ENCODE assay signal across 14 cellular contexts in the genomic region with DNA sequence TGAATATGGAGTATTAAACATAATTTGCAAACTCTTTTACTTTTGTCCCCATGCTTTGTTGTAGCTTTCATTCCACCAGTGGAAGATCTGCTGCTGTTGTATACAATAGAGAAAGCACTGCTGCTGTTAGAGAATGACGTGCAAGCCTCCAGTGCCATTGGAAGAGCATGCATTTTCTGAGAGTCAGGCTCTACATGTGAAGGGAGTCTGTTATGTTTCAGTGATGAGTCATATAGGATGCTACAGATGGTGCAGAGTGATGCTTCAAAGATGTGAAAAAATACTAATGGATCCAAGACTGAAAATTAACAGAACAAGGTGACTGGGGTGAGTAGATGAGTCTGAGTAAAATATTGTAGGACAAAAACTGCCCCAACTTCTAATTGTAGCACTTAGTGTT. TPM values are rescaled to one million over a fixed set of nuclear protein-coding genes. Genes with fewer than 3 reads are reported as not detected.
DNase-seq lines count a peak whose midpoint lies in the region; TF ChIP-seq lines count a peak whose summit lies in the region.
"Had no signal": no experiment of that assay in that cellular context is flagged by ENCODE, and none has a peak within 500 bp of the region (broad histone marks: within the 10 kb centered on the region; RNA-seq: fewer than 3 reads in every experiment).

No MANE protein-coding gene starts in this region.

- TF ChIP-seq EP300 in SK-N-SH (IDR thresholded peaks at IDR 0.05; ENCODE audit: borderline replicate concordance in 1 of 2, low read depth in 1 of 2, low read length in 1 of 2): no peak

- H3K27me3 ChIP-seq in DOHH2 (ENCODE audit: control insufficient read depth, low read length): no peaks in the 10 kb centered on the region
- no peaks in the 10 kb centered on the region; the same call in 1 of the 2 replicates for H3K27me3 ChIP-seq in SK-N-SH (ENCODE audit: insufficient read depth)

- H4K20me1 ChIP-seq in DOHH2 (ENCODE audit: control insufficient read depth, insufficient read depth, low read depth, low read length) (no peaks in the 10 kb centered on the region), SK-N-SH (ENCODE audit: insufficient read depth) (no peaks in the 10 kb centered on the region)

- H3K27ac ChIP-seq in DOHH2 (ENCODE audit: low read depth, low read length) (peak overlapping the region; percentile 99), SK-N-SH (ENCODE audit: low read depth in 2 of 2, low read length in 1 of 2) (no peak overlapping the region)
- H3K27ac ChIP-seq: neutrophil had no signal

- DNase-seq in Ammon's horn (ENCODE audit: low spot score) (peak; percentile 28), SK-N-SH (no peak), fibroblast of mammary gland (ENCODE audit: low read depth) (peak; percentile 68), NCI-H1436 (lab: John Stamatoyannopoulos, UW) (no peak), RPMI8226 (no peak), C1 segment of cervical spinal cord (lab: John Stamatoyannopoulos, UW) (no peak), posterior vena cava (ENCODE audit: low spot score) (no peak)
- DNase-seq: CD8-positive, alpha-beta memory T cell; erythroblast; OCI-M1; substantia nigra had no signal

- no peak for TF ChIP-seq CTCF in DOHH2 (IDR thresholded peaks at IDR 0.05; ENCODE audit: low read depth, low read length, poor library complexity, severe bottlenecking)
- TF ChIP-seq CTCF in SK-N-SH (IDR thresholded peaks at IDR 0.05): no peak
- TF ChIP-seq CTCF in fibroblast of mammary gland (conservative IDR thresholded peaks at IDR 0.05; ENCODE audit: control insufficient read depth, insufficient read depth, low read depth, low read length): no peak

- intact Hi-C loops in posterior vena cava (cut with DNase I): no loop called here

- H3K36me3 ChIP-seq in DOHH2 (ENCODE audit: control insufficient read depth, low read length): peaks cover 81% of the 10 kb centered on the region
- no peaks in the 10 kb centered on the region for H3K36me3 ChIP-seq in SK-N-SH (replicated peaks in 1 of 2; ENCODE audit: control insufficient read depth in 1 of 2, insufficient read depth in 2 of 2, low read length in 1 of 2)
- H3K36me3 ChIP-seq: neutrophil had no signal

- H3K9me3 ChIP-seq in DOHH2 (ENCODE audit: control insufficient read depth, insufficient read depth, low read length): no peaks in the 10 kb centered on the region
- no peaks in the 10 kb centered on the region for H3K9me3 ChIP-seq in SK-N-SH
- H3K9me3 ChIP-seq: neutrophil had no signal

- H3K4me3 ChIP-seq in DOHH2 (ENCODE audit: low read length): peak overlapping the region; percentile 19
- H3K4me3 ChIP-seq in SK-N-SH (ENCODE audit: low read depth in 2 of 2, low read length in 1 of 2): no peak overlapping the region
- no peak overlapping the region for H3K4me3 ChIP-seq in fibroblast of mammary gland (ENCODE audit: control insufficient read depth, low read depth, low read length)

- no peak overlapping the region for H3K9ac ChIP-seq in SK-N-SH

- no peak overlapping the region for H2AFZ ChIP-seq in SK-N-SH (ENCODE audit: low read depth)

- H3K9me2 ChIP-seq in DOHH2 (replicated peaks; ENCODE audit: control insufficient read depth, low read length) (no peaks in the 10 kb centered on the region), SK-N-SH (no peaks in the 10 kb centered on the region)

- H3K4me2 ChIP-seq in DOHH2 (ENCODE audit: low read length) (peak overlapping the region; percentile 50), SK-N-SH (no peak overlapping the region)

- CTCF ChIA-PET in SK-N-SH (lab: Yijun Ruan, JAX): interaction anchor here (1.1 to 1.3 kb wide), 2 partner anchors 8 to 9 kb away, joined by 3 read pairs; no protein-coding TSS in a partner anchor

- peaks cover 71% of the 10 kb centered on the region for H3K79me2 ChIP-seq in DOHH2 (ENCODE audit: control insufficient read depth, low read length)
- H3K79me2 ChIP-seq in SK-N-SH (ENCODE audit: insufficient read depth): no peaks in the 10 kb centered on the region

- TF ChIP-seq RAD21 in SK-N-SH (IDR thresholded peaks at IDR 0.05; ENCODE audit: low read length): no peak

- POLR2A ChIA-PET in SK-N-SH (lab: Yijun Ruan, JAX): no interaction called here

- peaks cover 82% of the 10 kb centered on the region for H3K4me1 ChIP-seq in DOHH2 (ENCODE audit: control insufficient read depth, low read length)
- H3K4me1 ChIP-seq in SK-N-SH (ENCODE audit: control insufficient read depth in 1 of 2, insufficient read depth in 2 of 2, low read depth in 1 of 2, low read length in 1 of 2): no peaks in the 10 kb centered on the region

- WGBS in SK-N-SH (ENCODE audit: low lambda C conversion rate): 86% methylated on average over 1 of the region's 1 CpG

- peaks cover 32% of the 10 kb centered on the region for H3F3A ChIP-seq in DOHH2 (ENCODE audit: control insufficient read depth, insufficient read depth)
- H3F3A ChIP-seq in SK-N-SH (replicated peaks; ENCODE audit: insufficient read depth): no peaks in the 10 kb centered on the region

TF ChIP-seq in SK-N-SH, 30 proteins besides CTCF, POLR2A, EP300 and RAD21:
- TF ChIP-seq RXRA (IDR thresholded peaks at IDR 0.05; ENCODE audit: borderline replicate concordance, low read depth) (no peak), FOSL2 (IDR thresholded peaks at IDR 0.05; ENCODE audit: borderline replicate concordance, low read depth) (peak; percentile 39; the same call in 1 of the 2 replicates), TCF12 (IDR thresholded peaks at IDR 0.05) (peak; percentile 58), JUND (IDR thresholded peaks at IDR 0.05) (peak; percentile 24; the same call in 1 of the 2 replicates)

RNA-seq across cellular contexts. Expression of a gene that starts 22.4 kb away (rescaled TPM):
- polyA plus RNA-seq in SK-N-SH (2012; rRNA removed): 0.46 and 0.50 TPM in 2 replicates
- 0.72 and 0.75 TPM in 2 replicates for polyA plus RNA-seq in SK-N-SH (2012; cell fraction: cytosol; rRNA removed)
- polyA plus RNA-seq in SK-N-SH (2012; cell fraction: nucleus; rRNA removed): 0.64 and 0.72 TPM in 2 replicates
- 1 to 10 TPM; 3.9 to 4.5 TPM for total RNA-seq in posterior vena cava
- total RNA-seq: HT-29 had no signal

Comparison
In these comparisons a context has a peak if more than half of its experiments do, and no peak if none do; other contexts are left out.
1. DNase-seq: peak in Ammon's horn (single experiment) and fibroblast of mammary gland (single experiment); none in SK-N-SH (single experiment), NCI-H1436 (single experiment), RPMI8226 (single experiment), C1 segment of cervical spinal cord (0 of 14) and posterior vena cava (single experiment).